In genomic region chr4:622071-622995, GRCh38 we compare ENCODE assay signal across 1 cellular context.
TF ChIP-seq lines count a peak whose summit lies in the region.

No MANE protein-coding gene starts in this region.

TF ChIP-seq in K562, 482 proteins besides CTCF, POLR2A, EP300 and RAD21:
- no peak for TF ChIP-seq FOXP4 (CRISPR knock-in tag; IDR thresholded peaks at IDR 0.05; ENCODE audit: borderline replicate concordance)
- no peak for TF ChIP-seq CEBPB (tag; IDR thresholded peaks at IDR 0.05)
- no peak for TF ChIP-seq ARNT (IDR thresholded peaks at IDR 0.05)
